In the genomic region with DNA sequence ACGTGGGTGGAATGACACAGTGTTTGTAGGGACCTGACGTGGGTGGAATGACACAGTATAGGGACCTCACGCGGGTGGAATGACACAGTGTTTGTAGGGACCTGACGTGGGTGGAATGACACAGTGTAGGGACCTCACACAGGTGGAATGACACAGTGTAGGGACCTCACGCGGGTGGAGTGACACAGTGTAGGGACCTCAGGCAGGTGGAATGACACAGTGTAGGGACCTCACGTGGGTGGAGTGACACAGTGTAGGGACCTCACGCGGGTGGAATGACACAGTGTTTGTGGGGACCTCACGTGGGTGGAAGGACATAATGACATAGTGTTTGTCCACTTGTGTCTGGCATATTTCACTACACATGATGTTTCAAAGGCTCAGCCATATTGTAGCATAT, we compare ENCODE assay signal across 2 cellular contexts.
TF ChIP-seq lines count a peak whose summit lies in the region.

No MANE protein-coding gene starts in this region.

TF ChIP-seq in HepG2, 621 proteins besides CTCF, POLR2A, EP300 and RAD21:
- TF ChIP-seq ZKSCAN5 (CRISPR knock-in tag; IDR thresholded peaks at IDR 0.05) = no peak
- TF ChIP-seq, protein P1, sequence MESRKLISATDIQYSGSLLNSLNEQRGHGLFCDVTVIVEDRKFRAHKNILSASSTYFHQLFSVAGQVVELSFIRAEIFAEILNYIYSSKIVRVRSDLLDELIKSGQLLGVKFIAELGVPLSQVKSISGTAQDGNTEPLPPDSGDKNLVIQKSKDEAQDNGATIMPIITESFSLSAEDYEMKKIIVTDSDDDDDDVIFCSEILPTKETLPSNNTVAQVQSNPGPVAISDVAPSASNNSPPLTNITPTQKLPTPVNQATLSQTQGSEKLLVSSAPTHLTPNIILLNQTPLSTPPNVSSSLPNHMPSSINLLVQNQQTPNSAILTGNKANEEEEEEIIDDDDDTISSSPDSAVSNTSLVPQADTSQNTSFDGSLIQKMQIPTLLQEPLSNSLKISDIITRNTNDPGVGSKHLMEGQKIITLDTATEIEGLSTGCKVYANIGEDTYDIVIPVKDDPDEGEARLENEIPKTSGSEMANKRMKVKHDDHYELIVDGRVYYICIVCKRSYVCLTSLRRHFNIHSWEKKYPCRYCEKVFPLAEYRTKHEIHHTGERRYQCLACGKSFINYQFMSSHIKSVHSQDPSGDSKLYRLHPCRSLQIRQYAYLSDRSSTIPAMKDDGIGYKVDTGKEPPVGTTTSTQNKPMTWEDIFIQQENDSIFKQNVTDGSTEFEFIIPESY (CRISPR knock-in tag; IDR thresholded peaks at IDR 0.05) = 0 out of 2 replicates have a peak, but pooled peaks have one; percentile 14
TF ChIP-seq in HepG2: peak in this region for 1.

TF ChIP-seq in K562, 482 proteins besides CTCF, POLR2A, EP300 and RAD21:
- TF ChIP-seq HNRNPLL (IDR thresholded peaks at IDR 0.05; ENCODE audit: low read depth, low read length, poor library complexity, severe bottlenecking) (no peak), KDM2B (CRISPR knock-in tag; IDR thresholded peaks at IDR 0.05) (no peak), HDAC2 (IDR thresholded peaks at IDR 0.05) (no peak), EP400 (IDR thresholded peaks at IDR 0.05) (no peak), POLR2AphosphoS5 (IDR thresholded peaks at IDR 0.05; ENCODE audit: control insufficient read depth, insufficient read depth, low read depth, low read length) (no peak), ZNF239 (CRISPR knock-in tag; IDR thresholded peaks at IDR 0.05) (no peak), GATA2 (CRISPR knock-in tag; IDR thresholded peaks at IDR 0.05) (no peak), OTX1 (CRISPR knock-in tag; IDR thresholded peaks at IDR 0.05) (no peak), TCFL5 (CRISPR knock-in tag; conservative IDR thresholded peaks at IDR 0.05) (no peak), CHD1 (IDR thresholded peaks at IDR 0.05; ENCODE audit: low read length) (no peak), CAMTA2 (CRISPR knock-in tag; conservative IDR thresholded peaks at IDR 0.05) (no peak), CCAR2 (IDR thresholded peaks at IDR 0.05; ENCODE audit: low read depth, low read length) (no peak), PPARD (CRISPR knock-in tag; IDR thresholded peaks at IDR 0.05) (no peak), ILK (tag; IDR thresholded peaks at IDR 0.05; ENCODE audit: borderline replicate concordance, low read depth) (no peak)
